31 cellular contexts compared by ENCODE assay signal in the genomic region with DNA sequence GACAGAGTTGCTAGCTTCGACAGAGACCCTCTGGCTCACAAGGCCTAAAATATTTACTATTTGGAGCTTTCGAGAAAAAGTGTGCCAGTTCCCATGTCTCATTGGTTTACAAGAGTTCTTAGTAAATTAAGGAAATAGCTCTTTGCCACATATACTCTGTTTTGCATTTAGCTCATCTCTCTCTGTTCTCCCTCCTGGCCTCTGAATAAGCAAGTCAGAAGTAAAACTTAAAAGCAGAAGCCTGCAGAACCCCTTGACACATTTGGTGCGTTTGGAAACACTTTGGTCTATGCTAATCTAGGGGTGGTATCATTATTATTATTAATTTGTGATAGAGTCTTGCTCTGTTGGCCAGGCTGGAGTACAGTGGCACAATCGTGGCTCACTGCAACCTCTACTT. TPM values are rescaled to one million over a fixed set of nuclear protein-coding genes. Genes with fewer than 3 reads are reported as not detected.
DNase-seq lines count a peak whose midpoint lies in the region; ATAC-seq, FAIRE-seq and TF ChIP-seq lines count a peak whose summit lies in the region.
"Had no signal": no experiment of that assay in that cellular context is flagged by ENCODE, and none has a peak within 500 bp of the region (broad histone marks: within the 10 kb centered on the region; RNA-seq: fewer than 3 reads in every experiment).

No MANE protein-coding gene starts in this region.

- FAIRE-seq in D721Med (lab: Jason Lieb, UNC): no peak
- FAIRE-seq: H54, HTR-8/SVneo had no signal

- ATAC-seq in GM18858 (IDR thresholded peaks at IDR 0.05; ENCODE audit: unreplicated experiment): peak; percentile 31
- no peak for ATAC-seq in activated CD8-positive, alpha-beta T cell treated with anti-CD3 and anti-CD28 coated beads for 36 hours
- ATAC-seq in naive thymus-derived CD4-positive, alpha-beta T cell: no peak
- ATAC-seq: foreskin keratinocyte, lower lobe of right lung had no signal

- H3K27me3 Mint-ChIP-seq in activated CD4-positive, alpha-beta T cell treated with anti-CD3 and anti-CD28 coated beads, Interleukin-2, amount 10 ng/mL, durations not matched to agents 24 days and 14 days: no peaks in the 10 kb centered on the region
- no peaks in the 10 kb centered on the region for H3K27me3 Mint-ChIP-seq in activated CD8-positive, alpha-beta T cell treated with anti-CD3 and anti-CD28 coated beads for 36 hours
- no peaks in the 10 kb centered on the region for H3K27me3 Mint-ChIP-seq in naive thymus-derived CD4-positive, alpha-beta T cell

- POLR2A ChIA-PET in activated CD8-positive, alpha-beta T cell treated with anti-CD3 and anti-CD28 coated beads for 36 hours (lab: Charles Lee): no interaction called here
- POLR2A ChIA-PET in naive thymus-derived CD4-positive, alpha-beta T cell (lab: Charles Lee): no interaction called here

- peaks cover 49% of the 10 kb centered on the region for H3K4me1 Mint-ChIP-seq in activated CD4-positive, alpha-beta T cell treated with anti-CD3 and anti-CD28 coated beads, Interleukin-2, amount 10 ng/mL, durations not matched to agents 24 days and 14 days
- H3K4me1 Mint-ChIP-seq in activated CD8-positive, alpha-beta T cell treated with anti-CD3 and anti-CD28 coated beads for 36 hours (ENCODE audit: low read depth): peaks cover 64% of the 10 kb centered on the region
- peaks cover 54 to 82% (median 68%) of the 10 kb centered on the region in 7 donors for H3K4me1 Mint-ChIP-seq in naive thymus-derived CD4-positive, alpha-beta T cell

- H3K36me3 Mint-ChIP-seq in activated CD4-positive, alpha-beta T cell treated with anti-CD3 and anti-CD28 coated beads, Interleukin-2, amount 10 ng/mL, durations not matched to agents 24 days and 14 days (ENCODE audit: low read depth): peaks cover 48% of the 10 kb centered on the region
- H3K36me3 Mint-ChIP-seq in activated CD8-positive, alpha-beta T cell treated with anti-CD3 and anti-CD28 coated beads for 36 hours (ENCODE audit: low read depth): peaks cover 67% of the 10 kb centered on the region
- peaks cover 2 to 49% (median 32%) of the 10 kb centered on the region in 5 donors for H3K36me3 Mint-ChIP-seq in naive thymus-derived CD4-positive, alpha-beta T cell

- H3K4me1 ChIP-seq in naive thymus-derived CD4-positive, alpha-beta T cell (ENCODE audit: control insufficient read depth in 2 of 2, insufficient read depth in 2 of 2, low read length in 2 of 2): peaks cover 24 to 41% of the 10 kb centered on the region in 2 donors
- H3K4me1 ChIP-seq: foreskin keratinocyte, lower lobe of right lung, suprapubic skin had no signal

- peak overlapping the region; percentile 16 for H3K27ac ChIP-seq in naive thymus-derived CD4-positive, alpha-beta T cell (ENCODE audit: low read depth, low read length)
- H3K27ac ChIP-seq: BLaER1, dorsolateral prefrontal cortex, foreskin keratinocyte, lower lobe of right lung, right atrium auricular region, suprapubic skin had no signal

- H3K27ac Mint-ChIP-seq in activated CD4-positive, alpha-beta T cell treated with anti-CD3 and anti-CD28 coated beads, Interleukin-2, amount 10 ng/mL, durations not matched to agents 24 days and 14 days: peak overlapping the region; percentile 46
- peak overlapping the region; percentile 65 for H3K27ac Mint-ChIP-seq in activated CD8-positive, alpha-beta T cell treated with anti-CD3 and anti-CD28 coated beads for 36 hours
- H3K27ac Mint-ChIP-seq in naive thymus-derived CD4-positive, alpha-beta T cell: peak overlapping the region in 6 of 9 donors; percentile 38 to 83 (median 77)

- H3K27me3 ChIP-seq in naive thymus-derived CD4-positive, alpha-beta T cell (ENCODE audit: control insufficient read depth in 2 of 2, insufficient read depth in 2 of 2, low read length in 2 of 2): no peaks in the 10 kb centered on the region
- H3K27me3 ChIP-seq: BLaER1, foreskin keratinocyte, right atrium auricular region had no signal

- peaks cover 0 to 14% (median 5%) of the 10 kb centered on the region in 3 experiments for H3K36me3 ChIP-seq in naive thymus-derived CD4-positive, alpha-beta T cell (ENCODE audit: control insufficient read depth in 2 of 3, insufficient read depth in 3 of 3, low read length in 3 of 3)
- H3K36me3 ChIP-seq: lower lobe of right lung, right atrium auricular region, suprapubic skin had no signal

- CTCF ChIA-PET in activated CD8-positive, alpha-beta T cell treated with anti-CD3 and anti-CD28 coated beads for 36 hours (lab: Charles Lee): no interaction called here
- CTCF ChIA-PET in naive thymus-derived CD4-positive, alpha-beta T cell (lab: Charles Lee): interaction anchor here (0.6 kb wide), 2 partner anchors 56 to 170 kb away, joined by 3 to 4 read pairs; no protein-coding TSS in a partner anchor

- no peak for TF ChIP-seq CTCF in activated CD8-positive, alpha-beta T cell treated with anti-CD3 and anti-CD28 coated beads for 36 hours (IDR thresholded peaks at IDR 0.05)
- no peak for TF ChIP-seq CTCF in D721Med (IDR thresholded peaks at IDR 0.05; ENCODE audit: insufficient read depth, missing control alignments)

- intact Hi-C loops in activated CD4-positive, alpha-beta T cell treated with anti-CD3 and anti-CD28 coated beads, Interleukin-2, amount 10 ng/mL, durations not matched to agents 24 days and 14 days (cut with micrococcal nuclease): no loop called here
- intact Hi-C loops in activated CD8-positive, alpha-beta T cell treated with anti-CD3 and anti-CD28 coated beads for 36 hours (cut with micrococcal nuclease): no loop called here
- intact Hi-C loops in naive thymus-derived CD4-positive, alpha-beta T cell (cut with micrococcal nuclease): no loop called here

- no peak overlapping the region for H3K4me3 ChIP-seq in naive thymus-derived CD4-positive, alpha-beta T cell (ENCODE audit: low read length)
- H3K4me3 ChIP-seq: BLaER1, dorsolateral prefrontal cortex, lower lobe of right lung, right atrium auricular region, suprapubic skin had no signal

- no peak for DNase-seq in activated CD4-positive, alpha-beta T cell treated with anti-CD3 and anti-CD28 coated beads, Interleukin-2, amount 10 ng/mL, durations not matched to agents 24 days and 14 days
- no peak for DNase-seq in activated CD4-positive, alpha-beta T cell treated with anti-CD3 and anti-CD28 coated beads, Interleukin-2, amount 50 U/mL, for 4 hours
- DNase-seq in activated CD8-positive, alpha-beta T cell treated with anti-CD3 and anti-CD28 coated beads for 36 hours: no peak
- DNase-seq in naive thymus-derived CD4-positive, alpha-beta T cell: no peak
- DNase-seq in D721Med (ENCODE audit: insufficient read length, low spot score) (no peak), HK-2 (ENCODE audit: unreplicated experiment) (no peak), NCI-H1436 (lab: John Stamatoyannopoulos, UW) (no peak)
- DNase-seq: caudate nucleus; DMS 273 treated with DMSO at 0.1 percent for 48 hours; dorsolateral prefrontal cortex; erythroblast; foreskin keratinocyte; GDM1; hippocampal formation; Kasumi-1; lower lobe of right lung; NCI-H1092 treated with DMSO at 0.1 percent for 48 hours; NCI-H2081; NCI-H446 treated with DMSO at 0.1 percent for 48 hours; NK-92 treated with Interleukin-12 subunit alpha and Interleukin-12 subunit beta, amount 100 ng/mL, for 24 hours; occipital lobe; RPMI8226; SK-N-SH; stimulated activated CD4-positive, alpha-beta T cell treated with anti-CD3 and anti-CD28 coated beads, Interleukin-12 subunit alpha, Interleukin-12 subunit beta, amount 100 ng/mL, for 4 hours; T-helper 9 cell had no signal

- no peak overlapping the region for H3K4me3 Mint-ChIP-seq in activated CD4-positive, alpha-beta T cell treated with anti-CD3 and anti-CD28 coated beads, Interleukin-2, amount 10 ng/mL, durations not matched to agents 24 days and 14 days
- no peak overlapping the region for H3K4me3 Mint-ChIP-seq in activated CD8-positive, alpha-beta T cell treated with anti-CD3 and anti-CD28 coated beads for 36 hours
- H3K4me3 Mint-ChIP-seq in naive thymus-derived CD4-positive, alpha-beta T cell: peak overlapping the region in 4 of 10 donors; percentile 4 to 46 (median 21)

- H3K9me3 Mint-ChIP-seq in activated CD4-positive, alpha-beta T cell treated with anti-CD3 and anti-CD28 coated beads, Interleukin-2, amount 10 ng/mL, durations not matched to agents 24 days and 14 days: no peaks in the 10 kb centered on the region
- peaks cover 3% of the 10 kb centered on the region for H3K9me3 Mint-ChIP-seq in activated CD8-positive, alpha-beta T cell treated with anti-CD3 and anti-CD28 coated beads for 36 hours
- H3K9me3 Mint-ChIP-seq in naive thymus-derived CD4-positive, alpha-beta T cell: no peaks in the 10 kb centered on the region

- no peaks in the 10 kb centered on the region for H3K9me3 ChIP-seq in naive thymus-derived CD4-positive, alpha-beta T cell (ENCODE audit: control insufficient read depth in 2 of 3, low read length in 3 of 3)
- H3K9me3 ChIP-seq: lower lobe of right lung, right atrium auricular region, SK-N-SH, suprapubic skin had no signal

RNA-seq across cellular contexts. Expression of a gene that starts 6.4 kb away (rescaled TPM):
- total RNA-seq in activated CD4-positive, alpha-beta T cell treated with anti-CD3 and anti-CD28 coated beads, Interleukin-2, amount 10 ng/mL, durations not matched to agents 24 days and 14 days: 93.4 and 96.2 TPM in 2 replicates
- 100 to 1,000 TPM in 1 of 2 experiments, 10 to 100 TPM in 1; 98.3 to 103 TPM for total RNA-seq in activated CD8-positive, alpha-beta T cell treated with anti-CD3 and anti-CD28 coated beads for 36 hours
- total RNA-seq in naive thymus-derived CD4-positive, alpha-beta T cell: 100 to 1,000 TPM; 112 to 136 (median 118) TPM
- 10 to 100 TPM; 13.3 to 44.5 TPM for polyA plus RNA-seq in naive thymus-derived CD4-positive, alpha-beta T cell
- polyA plus RNA-seq: SK-N-SH had no signal
